Comparison of ENCODE assay signal across 4 cellular contexts in the genomic region with DNA sequence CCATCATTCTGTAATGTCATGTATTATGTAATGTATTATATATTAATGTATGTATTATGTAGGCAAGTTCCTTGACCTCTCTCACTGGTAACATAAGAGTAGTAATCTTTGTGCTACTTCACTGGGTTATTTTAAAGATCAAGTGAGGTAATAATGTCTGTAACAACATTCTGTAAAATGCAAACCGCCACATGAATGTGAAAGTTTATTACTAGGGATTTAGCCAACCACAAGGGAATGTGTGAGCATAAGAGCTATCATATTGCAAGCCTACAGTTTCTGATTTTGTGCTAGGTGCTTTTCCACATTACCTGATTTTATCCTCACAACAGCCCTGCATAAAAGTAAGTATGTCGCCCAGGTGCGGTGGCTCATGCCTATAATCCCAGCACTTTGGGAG. TPM values are rescaled to one million over a fixed set of nuclear protein-coding genes. Genes with fewer than 3 reads are reported as not detected.
"Had no signal": no experiment of that assay in that cellular context is flagged by ENCODE, and none has a peak within 500 bp of the region (broad histone marks: within the 10 kb centered on the region; RNA-seq: fewer than 3 reads in every experiment).

No MANE protein-coding gene starts in this region.

RNA-seq across cellular contexts. Expression of gene RHD, which starts 52.1 kb away (rescaled TPM):
- total RNA-seq: LHCN-M2, M059J, MCF 10A, NCI-H460 had no signal
